ENCODE assay signal across 24 cellular contexts in genomic region chr3:110575702-110576101, GRCh38.
DNase-seq lines count a peak whose midpoint lies in the region; ATAC-seq, FAIRE-seq and TF ChIP-seq lines count a peak whose summit lies in the region.
"Had no signal": no experiment of that assay in that cellular context is flagged by ENCODE, and none has a peak within 500 bp of the region (broad histone marks: within the 10 kb centered on the region; RNA-seq: fewer than 3 reads in every experiment).

No MANE protein-coding gene starts in this region.

- no peak for DNase-seq in GM23248
- DNase-seq in IMR-90: no peak
- no peak for DNase-seq in H1 (ENCODE audit: low read depth in 1 of 2, low spot score in 2 of 2)
- DNase-seq in osteoblast (ENCODE audit: insufficient read length, low spot score, missing footprints): no peak
- no peak for DNase-seq in T-helper 9 cell
- no peak for DNase-seq in pancreas
- DNase-seq: activated CD4-positive, alpha-beta T cell treated with anti-CD3 and anti-CD28 coated beads for 36 hours; activated CD8-positive, alpha-beta T cell treated with anti-CD3 and anti-CD28 coated beads, Interleukin-2, amount 10 ng/mL, durations not matched to agents 7 days and 5 days; activated naive CD4-positive, alpha-beta T cell treated with anti-CD3 and anti-CD28 coated beads, Interleukin-2, amount 10 ng/mL, durations not matched to agents 7 days and 5 days; CD8-positive, alpha-beta T cell; GOT3; left ventricle myocardium inferior; NCI-H1048; OCI-M1; spleen; stimulated activated CD4-positive, alpha-beta T cell treated with anti-CD3 and anti-CD28 coated beads, Interleukin-2, amount 100 ng/mL, for 24 hours; stimulated activated naive CD8-positive, alpha-beta T cell treated with anti-CD3 and anti-CD28 coated beads, Interleukin-15, amount 100 ng/mL, for 72 hours had no signal

- POLR2A ChIA-PET in IMR-90 (lab: Charles Lee; ENCODE audit: unreplicated experiment): no interaction called here
- POLR2A ChIA-PET in H1 (lab: Charles Lee; ENCODE audit: partially characterized antibody): no interaction called here

- H3K4me1 ChIP-seq in GM23248 (ENCODE audit: insufficient read depth) (peaks cover 52% of the 10 kb centered on the region), IMR-90 (ENCODE audit: control insufficient read depth, insufficient read depth, low read length) (peaks cover 18% of the 10 kb centered on the region), H1 (replicated peaks in 1 of 4; ENCODE audit: control insufficient read depth in 3 of 4, insufficient read depth in 4 of 4, low read length in 3 of 4) (peaks cover 4 to 11% (median 8%) of the 10 kb centered on the region in 4 experiments), osteoblast (ENCODE audit: insufficient read depth, low read length) (peaks cover 36% of the 10 kb centered on the region), pancreas (no peaks in the 10 kb centered on the region)
- H3K4me1 ChIP-seq: left ventricle myocardium inferior, spleen had no signal

- 95 to 96% methylated on average over 3 of the region's 3 CpGs for WGBS in GM23248 (ENCODE audit: low coverage in 1 of 2, low lambda C conversion rate in 2 of 2, missing lambda C conversion rate in 2 of 2), 2 experiments
- WGBS in IMR-90 (ENCODE audit: extremely low coverage in 2 of 2, insufficient read length in 1 of 2), 2 experiments: no CpG with 5 or more reads among the region's 3 CpGs
- WGBS in H1 (ENCODE audit: extremely low coverage in 1 of 2, insufficient coverage in 1 of 2, insufficient read length in 1 of 2, insufficient replicate concordance in 2 of 2, low coverage in 1 of 2, low lambda C conversion rate in 2 of 2, missing lambda C conversion rate in 1 of 2), 2 experiments: 79% methylated on average over 3 of the region's 3 CpGs; no CpG with 5 or more reads in 1 of the 2 experiments
- WGBS in pancreas, 2 donors: 73 to 75% methylated on average over 3 of the region's 3 CpGs

- H3K27me3 ChIP-seq in GM23248 (replicated peaks; ENCODE audit: insufficient read depth) (no peaks in the 10 kb centered on the region), IMR-90 (ENCODE audit: control insufficient read depth, insufficient read depth, low read length) (no peaks in the 10 kb centered on the region), H1 (replicated peaks in 1 of 4; ENCODE audit: control insufficient read depth in 3 of 4, extremely low read depth in 1 of 4, insufficient read depth in 3 of 4, low read length in 3 of 4) (no peaks in the 10 kb centered on the region), osteoblast (ENCODE audit: insufficient read depth, low read length) (no peaks in the 10 kb centered on the region), pancreas (no peaks in the 10 kb centered on the region)
- H3K27me3 ChIP-seq: spleen had no signal

- H3K9me3 ChIP-seq in GM23248 (ENCODE audit: low read depth) (no peaks in the 10 kb centered on the region), IMR-90 (ENCODE audit: control insufficient read depth, insufficient read depth, low read length) (no peaks in the 10 kb centered on the region), H1 (ENCODE audit: insufficient read depth in 2 of 2, low read depth in 1 of 2, low read length in 1 of 2) (peaks cover 0 to 3% of the 10 kb centered on the region in 2 experiments; a peak in 3 of 4 replicates), osteoblast (ENCODE audit: low read depth, low read length) (no peaks in the 10 kb centered on the region), pancreas (no peaks in the 10 kb centered on the region)
- H3K9me3 ChIP-seq: left ventricle myocardium inferior, thoracic aorta had no signal

- H2BK5ac ChIP-seq in IMR-90 (ENCODE audit: low read depth, low read length, poor library complexity, severe bottlenecking): peak overlapping the region; percentile 87
- no peak overlapping the region for H2BK5ac ChIP-seq in H1 (ENCODE audit: low read depth, low read length)

- H4K20me1 ChIP-seq in GM23248 (ENCODE audit: insufficient read depth) (no peaks in the 10 kb centered on the region), IMR-90 (ENCODE audit: insufficient read depth, low read length) (no peaks in the 10 kb centered on the region), H1 (replicated peaks in 1 of 2; ENCODE audit: control insufficient read depth in 1 of 2, insufficient read depth in 2 of 2, low read length in 2 of 2) (no peaks in the 10 kb centered on the region), osteoblast (ENCODE audit: insufficient read depth, low read length) (no peaks in the 10 kb centered on the region)

- in situ Hi-C loops in GM23248 (cut with MboI): no loop called here
- in situ Hi-C loops in IMR-90 (cut with MboI; ENCODE audit: low sequenced_read_pairs): no loop called here

- H3K4me3 ChIP-seq in GM23248 (no peak overlapping the region), IMR-90 (ENCODE audit: insufficient read depth, low read depth, low read length) (no peak overlapping the region), H1 (ENCODE audit: extremely low read depth in 1 of 4, insufficient read depth in 2 of 4, low read depth in 3 of 4, low read length in 4 of 4) (no peak overlapping the region), osteoblast (ENCODE audit: insufficient read depth, low read length) (no peak overlapping the region), pancreas (no peak overlapping the region)
- H3K4me3 ChIP-seq: left ventricle myocardium inferior, spleen, thoracic aorta had no signal

- TF ChIP-seq POLR2A in IMR-90 (IDR thresholded peaks at IDR 0.05; ENCODE audit: low read depth, low read length) (no peak), H1 (IDR thresholded peaks at IDR 0.05; ENCODE audit: control extremely low read depth in 1 of 2, low read depth in 2 of 2, low read length in 2 of 2) (no peak)

- TF ChIP-seq RAD21 in IMR-90 (IDR thresholded peaks at IDR 0.05; ENCODE audit: low read length) (no peak), H1 (IDR thresholded peaks at IDR 0.05 in 1 of 2, conservative IDR thresholded peaks at IDR 0.05 in 1 of 2; ENCODE audit: low read depth in 2 of 2, low read length in 2 of 2) (peak; percentile 15 to 57; a peak in 2 of 4 replicates)

- TF ChIP-seq EP300 in H1 (IDR thresholded peaks at IDR 0.05; ENCODE audit: borderline replicate concordance in 1 of 2, low read depth in 2 of 2, low read length in 2 of 2): no peak

- no peaks in the 10 kb centered on the region for H3K9me2 ChIP-seq in GM23248 (ENCODE audit: insufficient read depth)

- H3K79me1 ChIP-seq in IMR-90 (ENCODE audit: low read depth in 1 of 2, low read length in 2 of 2) (0 out of 4 replicates have a peak, but pooled peaks cover 0 to 4% of the 10 kb centered on the region in 2 experiments), H1 (ENCODE audit: low read depth, low read length) (no peaks in the 10 kb centered on the region)

- H4K5ac ChIP-seq in IMR-90 (ENCODE audit: low read depth, low read length) (peak overlapping the region; percentile 99), H1 (ENCODE audit: insufficient read length, low read depth, low read length) (no peak overlapping the region)

- H2BK15ac ChIP-seq in IMR-90 (ENCODE audit: low read depth, low read length): peak overlapping the region; percentile 97
- H2BK15ac ChIP-seq in H1 (ENCODE audit: low read length): no peak overlapping the region

- ATAC-seq in IMR-90 (ENCODE audit: low read depth): no peak
- no peak for ATAC-seq in GM18873 (IDR thresholded peaks at IDR 0.05; ENCODE audit: low FRiP score, unreplicated experiment)
- ATAC-seq in pancreas: no peak
- ATAC-seq in HG03571 (IDR thresholded peaks at IDR 0.05; ENCODE audit: unreplicated experiment): no peak
- ATAC-seq: activated CD4-positive, alpha-beta T cell treated with anti-CD3 and anti-CD28 coated beads for 36 hours; activated CD8-positive, alpha-beta T cell treated with anti-CD3 and anti-CD28 coated beads, Interleukin-2, amount 10 ng/mL, durations not matched to agents 7 days and 5 days; activated T-helper 17 cell treated with anti-CD3 and anti-CD28 coated beads, Interleukin-2, amount 50 U/mL, for 72 hours; CD8-positive, alpha-beta T cell; right cardiac atrium; stimulated activated naive CD8-positive, alpha-beta T cell treated with anti-CD3 and anti-CD28 coated beads, Interleukin-15, amount 100 ng/mL, for 72 hours had no signal

- H3K79me2 ChIP-seq in GM23248 (ENCODE audit: insufficient read depth): no peaks in the 10 kb centered on the region
- H3K79me2 ChIP-seq in H1 (ENCODE audit: control insufficient read depth in 1 of 2, insufficient read depth in 2 of 2, low read length in 2 of 2): no peaks in the 10 kb centered on the region
- no peaks in the 10 kb centered on the region for H3K79me2 ChIP-seq in osteoblast (ENCODE audit: insufficient read depth, low read length)

- CTCF ChIA-PET in IMR-90 (lab: Yijun Ruan, JAX): interaction anchor here (0.5 to 0.9 kb wide), 2 partner anchors 48 to 49 kb away, joined by 3 read pairs; no protein-coding TSS in a partner anchor
- CTCF ChIA-PET in H1 (lab: Charles Lee; ENCODE audit: partially characterized antibody): interaction anchor here (0.8 kb wide), 1 partner anchor 66 kb away, joined by 3 read pairs; no protein-coding TSS in a partner anchor

- BruUV-seq in IMR-90 (replicated peaks; lab: Mats Ljungman, UMichigan): no TSS peak

- FAIRE-seq in H1 (lab: Jason Lieb, UNC): no peak
- FAIRE-seq in pancreas (lab: Jason Lieb, UNC): no peak
- FAIRE-seq: endothelial cell of umbilical vein, GM19239 had no signal

- H3K18ac ChIP-seq in IMR-90 (ENCODE audit: low read depth, low read length): peak overlapping the region; percentile 99
- no peak overlapping the region; the same call in 1 of the 2 replicates for H3K18ac ChIP-seq in H1 (ENCODE audit: extremely low read depth, low read length)

- H2BK20ac ChIP-seq in IMR-90 (ENCODE audit: low read depth, low read length) (peak overlapping the region; percentile 98), H1 (ENCODE audit: low read length) (no peak overlapping the region)

- H3K23ac ChIP-seq in IMR-90 (ENCODE audit: low read depth, low read length) (peak overlapping the region; percentile 92), H1 (ENCODE audit: insufficient read length) (no peak overlapping the region)

- peak overlapping the region; percentile 49; the same call in 1 of the 2 replicates for H3K56ac ChIP-seq in IMR-90 (ENCODE audit: extremely low read depth, insufficient read depth, low read length)
- H3K56ac ChIP-seq in H1 (replicated peaks; ENCODE audit: insufficient read length, low read depth, low read length): no peak overlapping the region

- H2AK5ac ChIP-seq in IMR-90 (ENCODE audit: low read depth, low read length) (peak overlapping the region; percentile 92), H1 (ENCODE audit: low read depth, low read length) (no peak overlapping the region)

- no peaks in the 10 kb centered on the region for H3K23me2 ChIP-seq in H1 (ENCODE audit: low read depth, low read length)

- H4K8ac ChIP-seq in IMR-90 (ENCODE audit: low read depth in 2 of 2, low read length in 2 of 2) (peak overlapping the region; percentile 75 to 79; a peak in 3 of 4 replicates), H1 (ENCODE audit: extremely low read depth, insufficient read depth, low read length) (no peak overlapping the region)

- peak overlapping the region; percentile 93 for H4K91ac ChIP-seq in IMR-90 (ENCODE audit: insufficient read depth, low read depth, low read length)
- no peak overlapping the region for H4K91ac ChIP-seq in H1 (replicated peaks; ENCODE audit: insufficient read length, low read length)

- H2BK120ac ChIP-seq in IMR-90 (ENCODE audit: low read depth, low read length) (peak overlapping the region; percentile 99), H1 (replicated peaks; ENCODE audit: low read depth, low read length) (peak overlapping the region; percentile 38)

- peak overlapping the region; percentile 97 for H3K4ac ChIP-seq in IMR-90 (ENCODE audit: low read depth, low read length)
- H3K4ac ChIP-seq in H1 (replicated peaks; ENCODE audit: insufficient read length, low read depth, low read length): no peak overlapping the region

- H3K9ac ChIP-seq in GM23248 (no peak overlapping the region), IMR-90 (ENCODE audit: low read depth, low read length) (no peak overlapping the region), H1 (replicated peaks in 1 of 4; ENCODE audit: extremely low read depth in 1 of 4, low read depth in 3 of 4, low read length in 3 of 4) (no peak overlapping the region)

- H3K14ac ChIP-seq in IMR-90 (replicated peaks; ENCODE audit: low read depth, low read length) (peak overlapping the region; percentile 85), H1 (ENCODE audit: insufficient read length) (no peak overlapping the region)

- intact Hi-C loops in IMR-90 (cut with micrococcal nuclease) (loop anchor here (5.0 to 10.0 kb wide), 2 partner anchors 239 to 497 kb away; partner anchors contain the start of gene NECTIN3), pancreas (cut with DNase I) (no loop called here)

- H3K4me2 ChIP-seq in GM23248 (ENCODE audit: unreplicated experiment) (no peak overlapping the region), IMR-90 (ENCODE audit: low read depth, low read length) (no peak overlapping the region), H1 (ENCODE audit: insufficient read depth in 1 of 2, low read depth in 2 of 2, low read length in 2 of 2) (no peak overlapping the region), osteoblast (ENCODE audit: insufficient read depth, low read length) (no peak overlapping the region)

- no peak overlapping the region for H2BK12ac ChIP-seq in H1 (ENCODE audit: low read depth, low read length)

- dilution Hi-C loops in IMR-90 (cut with HindIII; ENCODE audit: low sequenced_read_pairs, unreplicated experiment): no loop called here

- H3K27ac ChIP-seq in GM23248 (no peak overlapping the region), IMR-90 (ENCODE audit: insufficient read depth, low read length) (peak overlapping the region; percentile 72), H1 (ENCODE audit: low read depth, low read length) (no peak overlapping the region), osteoblast (ENCODE audit: low read depth, low read length) (no peak overlapping the region), pancreas (no peak overlapping the region)
- H3K27ac ChIP-seq: left ventricle myocardium inferior, spleen, thoracic aorta had no signal

- H2AK9ac ChIP-seq in IMR-90 (replicated peaks; ENCODE audit: low read depth, low read length, poor library complexity): no peak overlapping the region

- H2AFZ ChIP-seq in GM23248 (peak overlapping the region; percentile 63), IMR-90 (replicated peaks; ENCODE audit: low read length, poor library complexity) (peak overlapping the region; percentile 38), H1 (ENCODE audit: low read length) (no peak overlapping the region), osteoblast (ENCODE audit: low read length) (peak overlapping the region; percentile 64)

- peaks cover 48% of the 10 kb centered on the region for H3F3A ChIP-seq in GM23248 (ENCODE audit: insufficient read depth)

- TF ChIP-seq CTCF in IMR-90 (conservative IDR thresholded peaks at IDR 0.05; ENCODE audit: low read depth, low read length): no peak
- TF ChIP-seq CTCF in H1 (IDR thresholded peaks at IDR 0.05; ENCODE audit: control extremely low read depth in 1 of 3, insufficient read depth in 1 of 3, low read depth in 1 of 3, low read length in 3 of 3): peak in 2 of 3 experiments; percentile 24 to 35; a peak in 2 of 4 replicates
- no peak for TF ChIP-seq CTCF in osteoblast (IDR thresholded peaks at IDR 0.05; ENCODE audit: extremely low read depth, low read depth, low read length)
- no peak for TF ChIP-seq CTCF in pancreas (IDR thresholded peaks at IDR 0.05)

- peaks cover 5% of the 10 kb centered on the region for H3K9me1 ChIP-seq in IMR-90 (ENCODE audit: insufficient read depth, low read length)

- H3K36me3 ChIP-seq in GM23248 (ENCODE audit: low read depth): no peaks in the 10 kb centered on the region
- no peaks in the 10 kb centered on the region for H3K36me3 ChIP-seq in IMR-90 (ENCODE audit: control insufficient read depth, insufficient read depth, low read length)
- peaks cover 0 to 2% (median 0%) of the 10 kb centered on the region in 4 experiments; a peak in 1 of 8 replicates for H3K36me3 ChIP-seq in H1 (ENCODE audit: control insufficient read depth in 2 of 4, insufficient read depth in 4 of 4, low read length in 3 of 4)
- no peaks in the 10 kb centered on the region for H3K36me3 ChIP-seq in osteoblast (ENCODE audit: insufficient read depth, low read length)
- no peaks in the 10 kb centered on the region for H3K36me3 ChIP-seq in pancreas
- H3K36me3 ChIP-seq: left ventricle myocardium inferior, spleen, thoracic aorta had no signal

Comparison
In these comparisons a context has a peak if more than half of its experiments do, and no peak if none do; other contexts are left out.
1. CTCF ChIP-seq: peak in H1 (2 of 3); none in IMR-90 (single experiment), osteoblast (single experiment) and pancreas (0 of 4).